In the genomic region with DNA sequence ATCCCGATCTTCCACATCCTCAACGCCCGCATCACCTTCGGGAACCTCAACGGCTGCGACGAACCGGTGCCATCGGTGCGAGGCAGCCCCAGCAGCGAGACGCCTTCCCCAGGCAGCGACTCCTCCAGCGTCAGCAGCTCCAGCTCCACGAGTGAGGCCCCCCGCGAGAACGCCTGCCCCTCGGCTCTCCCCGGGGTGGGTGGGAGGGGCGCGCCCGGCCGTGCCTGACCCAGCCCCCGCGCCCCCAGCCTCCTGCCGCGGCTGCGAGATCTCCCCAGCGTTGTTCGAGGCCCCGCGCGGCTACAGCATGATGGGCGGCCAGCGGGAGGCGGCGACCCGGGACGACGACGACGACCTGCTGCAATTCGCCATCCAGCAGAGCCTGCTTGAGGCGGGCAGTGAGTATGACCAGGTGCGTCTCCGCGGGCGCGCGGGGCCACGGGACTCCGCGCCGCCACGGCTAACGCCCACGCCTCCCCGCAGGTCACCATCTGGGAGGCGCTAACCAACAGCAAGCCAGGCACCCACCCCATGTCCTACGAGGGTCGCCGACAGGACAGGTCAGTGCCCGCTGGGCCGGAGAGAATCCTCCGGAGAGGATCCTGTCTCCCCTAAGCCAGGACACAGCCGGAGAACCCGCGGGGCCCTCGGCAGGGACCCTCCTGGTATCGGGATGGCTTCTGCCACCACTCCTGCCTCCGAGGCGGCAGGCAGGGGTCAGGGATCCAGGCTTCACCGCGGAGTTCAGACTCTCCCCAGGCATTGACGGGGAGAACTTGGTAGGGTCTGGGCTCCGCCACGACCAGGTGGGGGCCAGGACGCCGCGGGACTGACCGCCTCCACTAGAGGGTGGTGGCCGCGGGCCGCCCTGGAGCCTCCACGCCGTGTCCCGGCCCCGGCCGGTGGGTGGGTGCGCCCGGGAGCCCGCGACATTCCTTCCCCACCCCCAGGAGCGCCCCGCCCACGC, we compare ENCODE assay signal across 1 cellular context.
TF ChIP-seq lines count a peak whose summit lies in the region.

No MANE protein-coding gene starts in this region.

TF ChIP-seq in WTC11, 78 proteins besides CTCF, POLR2A, EP300 and RAD21 (continued from another document):
- TF ChIP-seq, protein P1, sequence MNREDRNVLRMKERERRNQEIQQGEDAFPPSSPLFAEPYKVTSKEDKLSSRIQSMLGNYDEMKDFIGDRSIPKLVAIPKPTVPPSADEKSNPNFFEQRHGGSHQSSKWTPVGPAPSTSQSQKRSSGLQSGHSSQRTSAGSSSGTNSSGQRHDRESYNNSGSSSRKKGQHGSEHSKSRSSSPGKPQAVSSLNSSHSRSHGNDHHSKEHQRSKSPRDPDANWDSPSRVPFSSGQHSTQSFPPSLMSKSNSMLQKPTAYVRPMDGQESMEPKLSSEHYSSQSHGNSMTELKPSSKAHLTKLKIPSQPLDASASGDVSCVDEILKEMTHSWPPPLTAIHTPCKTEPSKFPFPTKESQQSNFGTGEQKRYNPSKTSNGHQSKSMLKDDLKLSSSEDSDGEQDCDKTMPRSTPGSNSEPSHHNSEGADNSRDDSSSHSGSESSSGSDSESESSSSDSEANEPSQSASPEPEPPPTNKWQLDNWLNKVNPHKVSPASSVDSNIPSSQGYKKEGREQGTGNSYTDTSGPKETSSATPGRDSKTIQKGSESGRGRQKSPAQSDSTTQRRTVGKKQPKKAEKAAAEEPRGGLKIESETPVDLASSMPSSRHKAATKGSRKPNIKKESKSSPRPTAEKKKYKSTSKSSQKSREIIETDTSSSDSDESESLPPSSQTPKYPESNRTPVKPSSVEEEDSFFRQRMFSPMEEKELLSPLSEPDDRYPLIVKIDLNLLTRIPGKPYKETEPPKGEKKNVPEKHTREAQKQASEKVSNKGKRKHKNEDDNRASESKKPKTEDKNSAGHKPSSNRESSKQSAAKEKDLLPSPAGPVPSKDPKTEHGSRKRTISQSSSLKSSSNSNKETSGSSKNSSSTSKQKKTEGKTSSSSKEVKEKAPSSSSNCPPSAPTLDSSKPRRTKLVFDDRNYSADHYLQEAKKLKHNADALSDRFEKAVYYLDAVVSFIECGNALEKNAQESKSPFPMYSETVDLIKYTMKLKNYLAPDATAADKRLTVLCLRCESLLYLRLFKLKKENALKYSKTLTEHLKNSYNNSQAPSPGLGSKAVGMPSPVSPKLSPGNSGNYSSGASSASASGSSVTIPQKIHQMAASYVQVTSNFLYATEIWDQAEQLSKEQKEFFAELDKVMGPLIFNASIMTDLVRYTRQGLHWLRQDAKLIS (CRISPR knock-in tag; IDR thresholded peaks at IDR 0.05; ENCODE audit: borderline replicate concordance) = no peak
- TF ChIP-seq ATF1 (CRISPR knock-in tag; IDR thresholded peaks at IDR 0.05) = no peak
- TF ChIP-seq, protein P2, sequence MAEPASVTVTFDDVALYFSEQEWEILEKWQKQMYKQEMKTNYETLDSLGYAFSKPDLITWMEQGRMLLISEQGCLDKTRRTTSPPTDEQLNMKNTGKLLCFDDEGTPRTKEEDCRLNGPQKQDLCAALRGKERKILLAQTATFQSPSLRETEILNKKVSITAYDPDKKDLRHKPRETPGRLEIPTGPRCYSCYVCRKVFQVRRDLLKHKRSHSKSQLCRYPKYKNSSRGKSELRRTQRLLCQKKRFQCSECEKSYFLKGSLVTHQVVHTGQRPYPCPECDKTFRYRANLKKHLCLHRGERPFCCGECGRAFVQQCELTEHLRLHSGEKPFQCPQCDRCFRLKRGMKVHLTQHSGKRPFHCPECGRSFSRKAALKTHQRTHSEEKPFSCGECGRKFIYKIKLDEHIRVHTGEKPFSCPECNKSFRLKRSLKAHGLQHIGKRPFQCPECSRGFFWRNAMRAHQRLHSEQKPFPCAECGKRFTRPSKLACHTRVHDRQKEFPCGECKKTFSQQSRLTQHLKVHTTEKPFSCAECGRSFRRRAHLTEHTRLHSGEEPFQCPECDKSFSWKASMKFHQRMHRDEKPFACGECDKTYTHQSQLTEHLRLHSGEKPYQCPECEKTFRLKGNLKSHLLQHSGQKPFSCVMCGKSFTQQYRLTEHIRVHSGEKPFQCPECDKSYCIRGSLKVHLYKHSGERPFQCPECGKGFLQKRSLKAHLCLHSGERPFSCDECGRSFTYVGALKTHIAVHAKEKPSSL (CRISPR knock-in tag; conservative IDR thresholded peaks at IDR 0.05) = no peak
